Comparison of ENCODE assay signal across 19 cellular contexts in genomic region chr11:104546486-104546885, GRCh38.
DNase-seq lines count a peak whose midpoint lies in the region; ATAC-seq and TF ChIP-seq lines count a peak whose summit lies in the region.
"Had no signal": no experiment of that assay in that cellular context is flagged by ENCODE, and none has a peak within 500 bp of the region (broad histone marks: within the 10 kb centered on the region; RNA-seq: fewer than 3 reads in every experiment).

No MANE protein-coding gene starts in this region.

- peaks cover 4% of the 10 kb centered on the region for H3K9me3 Mint-ChIP-seq in nephron
- H3K9me3 Mint-ChIP-seq: CD4-positive, alpha-beta T cell had no signal

- in situ Hi-C loops in ACHN (cut with HindIII; ENCODE audit: low pct_ligation_motif_present, low pct_unique_long_range_greater_than_20kb, low sequenced_read_pairs), result no loop called here

- peaks cover 8% of the 10 kb centered on the region for H3K4me1 Mint-ChIP-seq in nephron
- H3K4me1 Mint-ChIP-seq: CD14-positive monocyte had no signal

- ATAC-seq in HG03442 (IDR thresholded peaks at IDR 0.05; ENCODE audit: unreplicated experiment), result no peak

- peak overlapping the region; percentile 73 to 87 (median 82) for H3K27ac Mint-ChIP-seq in nephron
- H3K27ac Mint-ChIP-seq: CD14-positive monocyte; CD4-positive, alpha-beta T cell; HFFc6 had no signal

- TF ChIP-seq CTCF in epithelial cell of proximal tubule (conservative IDR thresholded peaks at IDR 0.05; ENCODE audit: low read depth, low read length), result no peak
- no peak for TF ChIP-seq CTCF in nephron (IDR thresholded peaks at IDR 0.05; ENCODE audit: unreplicated experiment in 3 of 3)

- DNase-seq in ACHN (peak; percentile 84), epithelial cell of proximal tubule (ENCODE audit: low read depth) (peak; percentile 69), kidney glomerular epithelial cell (lab: John Stamatoyannopoulos, UW) (peak; percentile 88), NCI-H1048 (lab: John Stamatoyannopoulos, UW) (no peak), midbrain (lab: John Stamatoyannopoulos, UW) (no peak), amniotic stem cell (lab: John Stamatoyannopoulos, UW) (no peak)
- DNase-seq: AML-193; BE2C; CD4-positive, alpha-beta T cell; COR-L47; DMS153; DND-41; GOT3; HFFc6 had no signal

- no peaks in the 10 kb centered on the region for H3K36me3 Mint-ChIP-seq in nephron (ENCODE audit: low read depth)
- H3K36me3 Mint-ChIP-seq: CD14-positive monocyte had no signal

- H3K27me3 Mint-ChIP-seq in nephron (ENCODE audit: low read depth), result no peaks in the 10 kb centered on the region
- H3K27me3 Mint-ChIP-seq: CD4-positive, alpha-beta T cell had no signal

- H3K4me3 ChIP-seq in epithelial cell of proximal tubule (ENCODE audit: low read depth, low read length), result no peak overlapping the region
- H3K4me3 ChIP-seq: BLaER1 treated with 17β-estradiol and CSF1 and Interleukin-3, amounts not matched to agents 10 nM and 100 nM; HAP-1 had no signal

- H3K4me3 Mint-ChIP-seq in nephron, result no peak overlapping the region
- H3K4me3 Mint-ChIP-seq: CD14-positive monocyte; CD4-positive, alpha-beta T cell; HFFc6 had no signal

Comparison
In these comparisons a context has a peak if more than half of its experiments do, and no peak if none do; other contexts are left out.
1. DNase-seq: peak in ACHN (single experiment), epithelial cell of proximal tubule (single experiment) and kidney glomerular epithelial cell (single experiment); none in NCI-H1048 (single experiment), midbrain (single experiment) and amniotic stem cell (single experiment).